1 cellular context compared by ENCODE assay signal in the genomic region with DNA sequence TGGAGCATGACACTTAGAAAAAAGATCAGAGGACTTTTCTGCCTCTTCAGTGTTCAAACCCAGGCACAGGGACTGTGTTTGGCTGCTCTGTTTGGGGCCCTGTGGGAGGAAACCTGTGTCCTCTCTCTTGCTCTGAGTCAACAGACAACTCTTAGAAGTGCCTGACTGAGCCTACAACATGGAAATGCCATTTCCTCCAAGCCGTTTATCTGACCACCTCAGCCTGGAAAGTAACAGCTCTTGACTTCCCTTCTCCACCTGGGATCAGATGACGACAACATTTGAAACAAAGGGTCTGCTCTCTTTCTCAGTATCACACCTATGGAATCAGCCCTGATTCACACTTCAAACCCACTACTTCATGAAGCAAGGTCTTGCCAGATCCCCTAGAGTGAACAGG.
TF ChIP-seq lines count a peak whose summit lies in the region.

No MANE protein-coding gene starts in this region.

TF ChIP-seq in HepG2, 621 proteins besides CTCF, POLR2A, EP300 and RAD21 (continued from another document):
- no peak for TF ChIP-seq KLF15 (CRISPR knock-in tag; IDR thresholded peaks at IDR 0.05; ENCODE audit: borderline replicate concordance)
- TF ChIP-seq JUN (CRISPR knock-in tag; IDR thresholded peaks at IDR 0.05): no peak
- TF ChIP-seq HOXD1 (CRISPR knock-in tag; IDR thresholded peaks at IDR 0.05): no peak
- TF ChIP-seq SALL2 (CRISPR knock-in tag; IDR thresholded peaks at IDR 0.05): no peak
- no peak for TF ChIP-seq TCF7L2 (IDR thresholded peaks at IDR 0.05; ENCODE audit: low read depth, low read length)
- TF ChIP-seq, protein P1, sequence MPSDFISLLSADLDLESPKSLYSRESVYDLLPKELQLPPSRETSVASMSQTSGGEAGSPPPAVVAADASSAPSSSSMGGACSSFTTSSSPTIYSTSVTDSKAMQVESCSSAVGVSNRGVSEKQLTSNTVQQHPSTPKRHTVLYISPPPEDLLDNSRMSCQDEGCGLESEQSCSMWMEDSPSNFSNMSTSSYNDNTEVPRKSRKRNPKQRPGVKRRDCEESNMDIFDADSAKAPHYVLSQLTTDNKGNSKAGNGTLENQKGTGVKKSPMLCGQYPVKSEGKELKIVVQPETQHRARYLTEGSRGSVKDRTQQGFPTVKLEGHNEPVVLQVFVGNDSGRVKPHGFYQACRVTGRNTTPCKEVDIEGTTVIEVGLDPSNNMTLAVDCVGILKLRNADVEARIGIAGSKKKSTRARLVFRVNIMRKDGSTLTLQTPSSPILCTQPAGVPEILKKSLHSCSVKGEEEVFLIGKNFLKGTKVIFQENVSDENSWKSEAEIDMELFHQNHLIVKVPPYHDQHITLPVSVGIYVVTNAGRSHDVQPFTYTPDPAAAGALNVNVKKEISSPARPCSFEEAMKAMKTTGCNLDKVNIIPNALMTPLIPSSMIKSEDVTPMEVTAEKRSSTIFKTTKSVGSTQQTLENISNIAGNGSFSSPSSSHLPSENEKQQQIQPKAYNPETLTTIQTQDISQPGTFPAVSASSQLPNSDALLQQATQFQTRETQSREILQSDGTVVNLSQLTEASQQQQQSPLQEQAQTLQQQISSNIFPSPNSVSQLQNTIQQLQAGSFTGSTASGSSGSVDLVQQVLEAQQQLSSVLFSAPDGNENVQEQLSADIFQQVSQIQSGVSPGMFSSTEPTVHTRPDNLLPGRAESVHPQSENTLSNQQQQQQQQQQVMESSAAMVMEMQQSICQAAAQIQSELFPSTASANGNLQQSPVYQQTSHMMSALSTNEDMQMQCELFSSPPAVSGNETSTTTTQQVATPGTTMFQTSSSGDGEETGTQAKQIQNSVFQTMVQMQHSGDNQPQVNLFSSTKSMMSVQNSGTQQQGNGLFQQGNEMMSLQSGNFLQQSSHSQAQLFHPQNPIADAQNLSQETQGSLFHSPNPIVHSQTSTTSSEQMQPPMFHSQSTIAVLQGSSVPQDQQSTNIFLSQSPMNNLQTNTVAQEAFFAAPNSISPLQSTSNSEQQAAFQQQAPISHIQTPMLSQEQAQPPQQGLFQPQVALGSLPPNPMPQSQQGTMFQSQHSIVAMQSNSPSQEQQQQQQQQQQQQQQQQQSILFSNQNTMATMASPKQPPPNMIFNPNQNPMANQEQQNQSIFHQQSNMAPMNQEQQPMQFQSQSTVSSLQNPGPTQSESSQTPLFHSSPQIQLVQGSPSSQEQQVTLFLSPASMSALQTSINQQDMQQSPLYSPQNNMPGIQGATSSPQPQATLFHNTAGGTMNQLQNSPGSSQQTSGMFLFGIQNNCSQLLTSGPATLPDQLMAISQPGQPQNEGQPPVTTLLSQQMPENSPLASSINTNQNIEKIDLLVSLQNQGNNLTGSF (CRISPR knock-in tag; IDR thresholded peaks at IDR 0.05): no peak
- TF ChIP-seq MAFF (IDR thresholded peaks at IDR 0.05; ENCODE audit: low read depth, low read length): no peak
- TF ChIP-seq ZNF724P (CRISPR knock-in tag; IDR thresholded peaks at IDR 0.05; ENCODE audit: borderline replicate concordance): no peak
- TF ChIP-seq HNRNPUL1 (IDR thresholded peaks at IDR 0.05; ENCODE audit: low read depth, low read length): no peak
- TF ChIP-seq AGO2 (optimal IDR thresholded peaks at IDR 0.05; ENCODE audit: low read depth, low read length): no peak
- TF ChIP-seq DNMT3B (CRISPR knock-in tag; conservative IDR thresholded peaks at IDR 0.05): no peak
